ENCODE assay signal across 20 cellular contexts in genomic region chr1:245798367-245798747, GRCh38.
A peak's percentile ranks its signal among the peaks of the same experiment; 100 is the strongest.
DNase-seq lines count a peak whose midpoint lies in the region; ATAC-seq, FAIRE-seq and TF ChIP-seq lines count a peak whose summit lies in the region.
"Had no signal": no experiment of that assay in that cellular context is flagged by ENCODE, and none has a peak within 500 bp of the region (broad histone marks: within the 10 kb centered on the region; RNA-seq: fewer than 3 reads in every experiment).

No MANE protein-coding gene starts in this region.

- TF ChIP-seq POLR2A in HepG2 (IDR thresholded peaks at IDR 0.05; ENCODE audit: insufficient read depth in 1 of 2, low read depth in 2 of 2, low read length in 2 of 2) (no peak), right lobe of liver (IDR thresholded peaks at IDR 0.05) (no peak), spleen (IDR thresholded peaks at IDR 0.05) (no peak)

- no peak for FAIRE-seq in HepG2 (lab: Jason Lieb, UNC)
- FAIRE-seq: D721Med had no signal

- CTCF ChIA-PET in HepG2 (lab: Yijun Ruan, JAX; ENCODE audit: low intra/inter-chr PET ratio, low total read pairs) (no interaction called here), WTC11 (lab: Charles Lee) (interaction anchor here (0.6 to 1.9 kb wide), 11 partner anchors 10 to 1650 kb away, joined by 3 to 28 read pairs (median 4); no protein-coding TSS in a partner anchor)

- H3K36me3 ChIP-seq in HepG2 (replicated peaks in 1 of 2; ENCODE audit: control insufficient read depth in 1 of 2, insufficient read depth in 2 of 2, low read length in 2 of 2) (no peaks in the 10 kb centered on the region), right lobe of liver (no peaks in the 10 kb centered on the region), spleen (no peaks in the 10 kb centered on the region)
- H3K36me3 ChIP-seq: BE2C had no signal

- H3K9me3 ChIP-seq in HepG2 (ENCODE audit: low read length) (no peaks in the 10 kb centered on the region), right lobe of liver (no peaks in the 10 kb centered on the region), spleen (no peaks in the 10 kb centered on the region)
- H3K9me3 ChIP-seq: BE2C, SK-N-SH had no signal

- no TSS peak for BruUV-seq in HepG2 (replicated peaks; lab: Mats Ljungman, UMichigan)

- 58% methylated on average over 5 of the region's 5 CpGs for WGBS in HepG2 (ENCODE audit: low lambda C conversion rate)
- 68% methylated on average over 5 of the region's 5 CpGs for whole genome bisulfite sequencing in right lobe of liver (ENCODE audit: insufficient coverage, low coverage, low lambda C conversion rate, missing lambda C conversion rate)
- WGBS in spleen, 5 donors = 64 to 75% (median 69%) methylated on average over 5 of the region's 5 CpGs

- no peak overlapping the region for H3K4me3 ChIP-seq in HepG2 (replicated peaks in 1 of 3; ENCODE audit: insufficient read depth in 1 of 3, low read depth in 2 of 3, low read length in 3 of 3)
- no peak overlapping the region for H3K4me3 ChIP-seq in right lobe of liver
- no peak overlapping the region for H3K4me3 ChIP-seq in spleen

- no peak overlapping the region for H3K4me3 Mint-ChIP-seq in WTC11
- H3K4me3 Mint-ChIP-seq: CD14-positive monocyte had no signal

- DNase-seq in HepG2 (ENCODE audit: low spot score) (no peak), right lobe of liver (no peak), WTC11 (ENCODE audit: low spot score) (no peak), foreskin keratinocyte (no peak), EL (no peak), spleen (no peak)
- DNase-seq: 8988T, BE2C, NCI-H1092 treated with DMSO at 0.1 percent for 48 hours, NCI-H1436, NCI-H187 treated with DMSO at 0.1 percent for 48 hours, NCI-H2171 treated with DMSO at 0.1 percent for 48 hours, NCI-H345, NCI-H510A treated with DMSO at 0.1 percent for 48 hours, NCI-H748 treated with DMSO at 0.1 percent for 48 hours, SK-N-SH had no signal

- POLR2A ChIA-PET in HepG2 (lab: Yijun Ruan, JAX) = no interaction called here
- POLR2A ChIA-PET in WTC11 (lab: Charles Lee) = no interaction called here

- H3K27me3 Mint-ChIP-seq in WTC11 (ENCODE audit: low read depth) = no peaks in the 10 kb centered on the region

- in situ Hi-C loops in HepG2 (cut with HindIII; ENCODE audit: extremely low pct_ligation_motif_present, low pct_unique_long_range_greater_than_20kb) = no loop called here

- no peaks in the 10 kb centered on the region for H3K4me1 Mint-ChIP-seq in WTC11
- H3K4me1 Mint-ChIP-seq: CD14-positive monocyte had no signal

- H3K4me1 ChIP-seq in HepG2 (ENCODE audit: insufficient read depth, low read length) (no peaks in the 10 kb centered on the region), right lobe of liver (no peaks in the 10 kb centered on the region), foreskin keratinocyte (no peaks in the 10 kb centered on the region), spleen (no peaks in the 10 kb centered on the region)

- H3K9me3 Mint-ChIP-seq in WTC11 = peaks cover 4% of the 10 kb centered on the region; the same call in 1 of the 2 replicates
- H3K9me3 Mint-ChIP-seq: CD14-positive monocyte had no signal

- intact Hi-C loops in HepG2 (cut with micrococcal nuclease; ENCODE audit: unreplicated experiment) (no loop called here), right lobe of liver (cut with DNase I) (no loop called here), spleen (cut with DNase I; ENCODE audit: low total_unique reads) (no loop called here)

- H3K27ac ChIP-seq in HepG2 (ENCODE audit: extremely low read length, insufficient read depth, low read length) (no peak overlapping the region), right lobe of liver (no peak overlapping the region), foreskin keratinocyte (no peak overlapping the region), spleen (no peak overlapping the region)

- H3K36me3 Mint-ChIP-seq in WTC11 = no peaks in the 10 kb centered on the region
- H3K36me3 Mint-ChIP-seq: CD14-positive monocyte had no signal

- H2AFZ ChIP-seq in HepG2 (ENCODE audit: low read length) = no peak overlapping the region

- TF ChIP-seq EP300 in HepG2 (IDR thresholded peaks at IDR 0.05; ENCODE audit: low read depth in 2 of 2, low read length in 2 of 2) = no peak
- TF ChIP-seq EP300 in HepG2 (CRISPR knock-in tag; IDR thresholded peaks at IDR 0.05; ENCODE audit: borderline replicate concordance) = no peak

- no peaks in the 10 kb centered on the region for H3K79me2 ChIP-seq in HepG2 (ENCODE audit: insufficient read depth, low read length)

- no peak overlapping the region for H3K4me2 ChIP-seq in HepG2 (ENCODE audit: low read depth, low read length)
- H3K4me2 ChIP-seq: SK-N-SH had no signal

- TF ChIP-seq CTCF in HepG2 (CRISPR knock-in tag; IDR thresholded peaks at IDR 0.05) = no peak
- TF ChIP-seq CTCF in right lobe of liver (IDR thresholded peaks at IDR 0.05) = no peak
- TF ChIP-seq CTCF in WTC11 (IDR thresholded peaks at IDR 0.05) = no peak
- no peak for TF ChIP-seq CTCF in foreskin keratinocyte (conservative IDR thresholded peaks at IDR 0.05)
- TF ChIP-seq CTCF in spleen (IDR thresholded peaks at IDR 0.05 in 8 of 11, conservative IDR thresholded peaks at IDR 0.05 in 3 of 11) = no peak

- no peaks in the 10 kb centered on the region for H3K27me3 ChIP-seq in HepG2 (ENCODE audit: control insufficient read depth in 1 of 2, insufficient read depth in 2 of 2, low read length in 2 of 2)
- H3K27me3 ChIP-seq in right lobe of liver = no peaks in the 10 kb centered on the region
- H3K27me3 ChIP-seq in foreskin keratinocyte = no peaks in the 10 kb centered on the region
- H3K27me3 ChIP-seq in spleen (replicated peaks in 1 of 7) = no peaks in the 10 kb centered on the region
- H3K27me3 ChIP-seq: BE2C had no signal

- TF ChIP-seq RAD21 in HepG2 (CRISPR knock-in tag; IDR thresholded peaks at IDR 0.05) = no peak

- ATAC-seq in HepG2 = peak; percentile 25; the same call in 2 of the 3 replicates
- ATAC-seq in right lobe of liver = no peak
- 0 out of 2 replicates have a peak, but pooled peaks have one; percentile 20 for ATAC-seq in WTC11
- peak; percentile 11 for ATAC-seq in foreskin keratinocyte
- ATAC-seq in GM19452 (IDR thresholded peaks at IDR 0.05; ENCODE audit: unreplicated experiment) = no peak
- ATAC-seq in GM21447 (IDR thresholded peaks at IDR 0.05; ENCODE audit: unreplicated experiment) = no peak

- no peak overlapping the region for H3K27ac Mint-ChIP-seq in WTC11

- no peaks in the 10 kb centered on the region; the same call in 1 of the 2 replicates for H4K20me1 ChIP-seq in HepG2 (ENCODE audit: insufficient read depth, low read length)

- no peak overlapping the region for H3K9ac ChIP-seq in HepG2 (ENCODE audit: insufficient read depth, low read depth, low read length)
- H3K9ac ChIP-seq: SK-N-SH had no signal

TF ChIP-seq in WTC11, 78 proteins besides CTCF, POLR2A, EP300 and RAD21:
- TF ChIP-seq JAZF1 (CRISPR knock-in tag; IDR thresholded peaks at IDR 0.05) (no peak), ATF2 (CRISPR knock-in tag; IDR thresholded peaks at IDR 0.05; ENCODE audit: borderline replicate concordance, low read depth) (no peak), IRF2 (CRISPR knock-in tag; IDR thresholded peaks at IDR 0.05; ENCODE audit: borderline replicate concordance, low read depth) (no peak), TEAD4 (CRISPR knock-in tag; IDR thresholded peaks at IDR 0.05) (no peak), ATF1 (CRISPR knock-in tag; IDR thresholded peaks at IDR 0.05) (no peak), USF2 (CRISPR knock-in tag; IDR thresholded peaks at IDR 0.05) (no peak), USF1 (CRISPR knock-in tag; IDR thresholded peaks at IDR 0.05) (no peak), FOXP4 (CRISPR knock-in tag; IDR thresholded peaks at IDR 0.05) (no peak)

Comparison
In these comparisons a context has a peak if more than half of its experiments do, and no peak if none do; other contexts are left out.
1. ATAC-seq: peak in HepG2 (single experiment), WTC11 (single experiment) and foreskin keratinocyte (single experiment); none in right lobe of liver (0 of 4), GM19452 (single experiment) and GM21447 (single experiment).